In the genomic region with DNA sequence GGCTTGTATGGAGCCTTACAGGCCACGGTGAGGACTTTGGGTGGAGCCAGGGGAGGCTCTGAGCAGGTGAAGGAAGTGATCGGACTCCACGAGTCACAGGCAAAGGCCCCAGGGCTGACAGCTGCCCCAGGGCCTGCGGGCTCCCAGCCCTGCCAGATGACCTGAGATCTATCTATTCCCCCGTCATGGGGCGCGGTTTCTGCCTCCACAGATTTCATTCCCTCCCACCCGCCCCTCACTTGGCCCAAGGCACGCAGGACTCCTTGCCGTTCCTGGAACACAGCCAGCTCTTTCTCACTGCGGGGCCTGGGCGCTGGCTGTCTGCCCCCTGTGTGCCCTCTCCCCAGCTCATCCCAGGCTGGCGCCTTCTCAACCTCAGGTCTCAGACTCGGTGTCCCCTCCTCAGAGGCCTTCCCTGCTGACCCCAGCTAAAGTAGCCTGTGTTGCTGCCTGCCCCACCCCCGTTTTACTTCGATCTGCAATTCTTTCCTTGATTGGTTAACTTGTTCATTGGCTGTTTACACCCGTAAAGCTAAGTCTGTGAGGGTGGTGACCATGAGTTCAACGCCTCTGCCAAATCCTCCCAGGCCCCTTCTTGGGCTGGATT, we compare ENCODE assay signal across 14 cellular contexts. TPM values are rescaled to one million over a fixed set of nuclear protein-coding genes. Genes with fewer than 3 reads are reported as not detected.
DNase-seq lines count a peak whose midpoint lies in the region; ATAC-seq and TF ChIP-seq lines count a peak whose summit lies in the region.
"Had no signal": no experiment of that assay in that cellular context is flagged by ENCODE, and none has a peak within 500 bp of the region (broad histone marks: within the 10 kb centered on the region; RNA-seq: fewer than 3 reads in every experiment).

No MANE protein-coding gene starts in this region.

- H3K18ac ChIP-seq in trophoblast cell (ENCODE audit: low read length), result no peak overlapping the region

- H4K8ac ChIP-seq in trophoblast cell (ENCODE audit: low read depth, low read length), result peak overlapping the region; percentile 75

- peak overlapping the region; percentile 84 for H2BK120ac ChIP-seq in trophoblast cell (ENCODE audit: insufficient read depth, low read length, poor library complexity)

- peak overlapping the region; percentile 92 for H4K91ac ChIP-seq in trophoblast cell (ENCODE audit: low read depth, low read length)

- H3K14ac ChIP-seq in trophoblast cell (ENCODE audit: low read length), result peak overlapping the region; percentile 53

- no CpG with 5 or more reads among the region's 18 CpGs for WGBS in trophoblast cell (ENCODE audit: extremely low coverage, insufficient coverage, insufficient read length)

- in situ Hi-C loops in brain microvascular endothelial cell (cut with HindIII; ENCODE audit: low pct_ligation_motif_present, low sequenced_read_pairs), result loop anchor here (25.0 kb wide), 1 partner anchor 226 kb away; the partner anchor contains the start of genes GMFG and SAMD4B

- H3K4me1 ChIP-seq in HEK293 (ENCODE audit: control insufficient read depth, insufficient read depth, low read length) (peaks cover 7% of the 10 kb centered on the region; the same call in 1 of the 2 replicates), NT2/D1 (ENCODE audit: insufficient read depth, insufficient read length) (no peaks in the 10 kb centered on the region), trophoblast cell (ENCODE audit: control insufficient read depth in 1 of 2, insufficient read depth in 2 of 2, low read length in 2 of 2) (peaks cover 5 to 7% of the 10 kb centered on the region in 2 experiments)
- H3K4me1 ChIP-seq: Caco-2, colonic mucosa had no signal

- DNase-seq in NT2/D1 (ENCODE audit: low read depth, low spot score) (no peak), dorsolateral prefrontal cortex (no peak), trophoblast cell (peak; percentile 97), foreskin melanocyte (no peak), brain microvascular endothelial cell (no peak)
- DNase-seq: activated CD4-positive, CD25-positive, alpha-beta regulatory T cell; activated T-cell treated with anti-CD3 and anti-CD28 coated beads for 4 hours; colonic mucosa; NCI-H524 treated with DMSO at 0.1 percent for 48 hours; testis had no signal

- no peak for ATAC-seq in GM18858 (IDR thresholded peaks at IDR 0.05; ENCODE audit: unreplicated experiment)

- H4K12ac ChIP-seq in trophoblast cell (ENCODE audit: low read depth, low read length), result peak overlapping the region; percentile 44

- no peak overlapping the region for H3K4me2 ChIP-seq in trophoblast cell (ENCODE audit: low read length)

- H3K9me3 ChIP-seq in HEK293 (ENCODE audit: control insufficient read depth, insufficient read depth, low read depth, low read length) (no peaks in the 10 kb centered on the region), NT2/D1 (ENCODE audit: insufficient read depth, low read length) (no peaks in the 10 kb centered on the region), trophoblast cell (ENCODE audit: insufficient read depth, low read depth, low read length) (no peaks in the 10 kb centered on the region)
- H3K9me3 ChIP-seq: Caco-2, colonic mucosa, testis had no signal

- H3K27ac ChIP-seq in HEK293 (ENCODE audit: extremely low read depth, low read depth, low read length), result no peak overlapping the region
- H3K27ac ChIP-seq in dorsolateral prefrontal cortex, result peak overlapping the region in 34 of 59 donors; percentile 6 to 94 (median 56)
- peak overlapping the region; percentile 67 for H3K27ac ChIP-seq in trophoblast cell (ENCODE audit: low read depth, low read length)
- no peak overlapping the region for H3K27ac ChIP-seq in brain microvascular endothelial cell
- H3K27ac ChIP-seq: colonic mucosa, testis had no signal

- TF ChIP-seq CTCF in HEK293 (tag by site-specific recombination; IDR thresholded peaks at IDR 0.05) (no peak), dorsolateral prefrontal cortex (IDR thresholded peaks at IDR 0.05 in 54 of 56, conservative IDR thresholded peaks at IDR 0.05 in 2 of 56; ENCODE audit: low read depth in 1 of 56, partially characterized antibody in 56 of 56) (no peak), brain microvascular endothelial cell (IDR thresholded peaks at IDR 0.05; ENCODE audit: low read depth, low read length, missing control alignments) (no peak)

- peak overlapping the region; percentile 82 for H3K4ac ChIP-seq in trophoblast cell (ENCODE audit: low read depth, low read length)

- CTCF ChIA-PET in HEK293 (lab: Yijun Ruan, JAX), result interaction anchor here (0.6 to 6.5 kb wide), 23 partner anchors 10 to 616 kb away, joined by 3 to 86 read pairs (median 5); partner anchors contain the start of gene PAK4

- H3K79me2 ChIP-seq in trophoblast cell (ENCODE audit: control insufficient read depth, insufficient read depth, low read length, poor library complexity), result no peaks in the 10 kb centered on the region

- peak overlapping the region; percentile 36 for H2BK12ac ChIP-seq in trophoblast cell (ENCODE audit: low read length)

- POLR2A ChIA-PET in HEK293 (lab: Yijun Ruan, JAX), result interaction anchor here (0.8 to 1.2 kb wide), 3 partner anchors 14 to 235 kb away, joined by 3 to 5 read pairs (median 4); partner anchors contain the start of gene PAK4

- peak overlapping the region; percentile 73 for H2AK5ac ChIP-seq in trophoblast cell (ENCODE audit: low read length)

- H3K36me3 ChIP-seq in HEK293 (ENCODE audit: control insufficient read depth in 2 of 2, insufficient read depth in 1 of 2, low read length in 2 of 2), result no peaks in the 10 kb centered on the region; a peak in 1 of 3 replicates
- no peaks in the 10 kb centered on the region for H3K36me3 ChIP-seq in NT2/D1 (ENCODE audit: insufficient read depth, insufficient read length, low read length)
- H3K36me3 ChIP-seq in trophoblast cell (ENCODE audit: control insufficient read depth in 1 of 2, insufficient read depth in 2 of 2, low read length in 2 of 2), result no peaks in the 10 kb centered on the region
- H3K36me3 ChIP-seq in brain microvascular endothelial cell (replicated peaks), result no peaks in the 10 kb centered on the region
- H3K36me3 ChIP-seq: colonic mucosa had no signal

- H2AFZ ChIP-seq in trophoblast cell (ENCODE audit: insufficient read depth, low read length, poor library complexity), result no peak overlapping the region

- no peaks in the 10 kb centered on the region for H3K27me3 ChIP-seq in NT2/D1 (ENCODE audit: insufficient read depth, insufficient read length)
- no peaks in the 10 kb centered on the region for H3K27me3 ChIP-seq in dorsolateral prefrontal cortex
- no peaks in the 10 kb centered on the region for H3K27me3 ChIP-seq in trophoblast cell (ENCODE audit: insufficient read depth, low read length)
- H3K27me3 ChIP-seq in brain microvascular endothelial cell (replicated peaks), result no peaks in the 10 kb centered on the region
- H3K27me3 ChIP-seq: colonic mucosa, testis had no signal

- H3K4me3 ChIP-seq in HEK293 (ENCODE audit: low read depth, low read length) (no peak overlapping the region), NT2/D1 (ENCODE audit: insufficient read length, low read depth) (no peak overlapping the region), dorsolateral prefrontal cortex (no peak overlapping the region), trophoblast cell (ENCODE audit: low read depth, low read length) (no peak overlapping the region), brain microvascular endothelial cell (ENCODE audit: low read depth, low read length) (no peak overlapping the region)
- H3K4me3 ChIP-seq: colonic mucosa, skin epidermis, testis had no signal

- H3K79me1 ChIP-seq in trophoblast cell (ENCODE audit: low read length), result peaks cover 16% of the 10 kb centered on the region

- intact Hi-C loops in dorsolateral prefrontal cortex (cut with DNase I), result loop anchor here in 1 of 2 donors (2.0 to 5.0 kb wide), 2 partner anchors 59 to 149 kb away; no protein-coding TSS in a partner anchor

- peak overlapping the region; percentile 75 for H2BK5ac ChIP-seq in trophoblast cell (ENCODE audit: low read depth, low read length, poor library complexity)

- no peak overlapping the region for H3K23ac ChIP-seq in trophoblast cell (ENCODE audit: low read length)

- H3K9ac ChIP-seq in NT2/D1 (ENCODE audit: insufficient read length, low read depth), result peak overlapping the region; percentile 42
- peak overlapping the region; percentile 25 for H3K9ac ChIP-seq in trophoblast cell (ENCODE audit: low read length)

TF ChIP-seq in HEK293, 187 proteins besides CTCF, POLR2A, EP300 and RAD21 (continues in another document):
- TF ChIP-seq TCF7L2 (IDR thresholded peaks at IDR 0.05; ENCODE audit: borderline replicate concordance, low read depth, low read length) (no peak), ZNF174 (tag by site-specific recombination; IDR thresholded peaks at IDR 0.05) (no peak), ZFP37 (tag by site-specific recombination; IDR thresholded peaks at IDR 0.05) (no peak), SP7 (tag by site-specific recombination; IDR thresholded peaks at IDR 0.05) (no peak), ZNF350 (tag by site-specific recombination; IDR thresholded peaks at IDR 0.05) (no peak), ZNF132 (tag by site-specific recombination; IDR thresholded peaks at IDR 0.05; ENCODE audit: borderline replicate concordance) (no peak), ZSCAN16 (tag by site-specific recombination; IDR thresholded peaks at IDR 0.05) (no peak), ZBTB17 (tag by site-specific recombination; IDR thresholded peaks at IDR 0.05) (peak; percentile 18; the same call in 1 of the 2 replicates)
- TF ChIP-seq, protein P1, sequence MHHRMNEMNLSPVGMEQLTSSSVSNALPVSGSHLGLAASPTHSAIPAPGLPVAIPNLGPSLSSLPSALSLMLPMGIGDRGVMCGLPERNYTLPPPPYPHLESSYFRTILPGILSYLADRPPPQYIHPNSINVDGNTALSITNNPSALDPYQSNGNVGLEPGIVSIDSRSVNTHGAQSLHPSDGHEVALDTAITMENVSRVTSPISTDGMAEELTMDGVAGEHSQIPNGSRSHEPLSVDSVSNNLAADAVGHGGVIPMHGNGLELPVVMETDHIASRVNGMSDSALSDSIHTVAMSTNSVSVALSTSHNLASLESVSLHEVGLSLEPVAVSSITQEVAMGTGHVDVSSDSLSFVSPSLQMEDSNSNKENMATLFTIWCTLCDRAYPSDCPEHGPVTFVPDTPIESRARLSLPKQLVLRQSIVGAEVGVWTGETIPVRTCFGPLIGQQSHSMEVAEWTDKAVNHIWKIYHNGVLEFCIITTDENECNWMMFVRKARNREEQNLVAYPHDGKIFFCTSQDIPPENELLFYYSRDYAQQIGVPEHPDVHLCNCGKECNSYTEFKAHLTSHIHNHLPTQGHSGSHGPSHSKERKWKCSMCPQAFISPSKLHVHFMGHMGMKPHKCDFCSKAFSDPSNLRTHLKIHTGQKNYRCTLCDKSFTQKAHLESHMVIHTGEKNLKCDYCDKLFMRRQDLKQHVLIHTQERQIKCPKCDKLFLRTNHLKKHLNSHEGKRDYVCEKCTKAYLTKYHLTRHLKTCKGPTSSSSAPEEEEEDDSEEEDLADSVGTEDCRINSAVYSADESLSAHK (tag by site-specific recombination; IDR thresholded peaks at IDR 0.05), result no peak

RNA-seq across cellular contexts. Expression of gene PAK4, which starts 13.9 kb away (rescaled TPM):
- total RNA-seq in dorsolateral prefrontal cortex, result 10 to 100 TPM; 16.4 to 55.2 (median 25.7) TPM
- polyA plus RNA-seq in trophoblast cell (2013), result 117 and 130 TPM in 2 replicates

RNA-seq across cellular contexts. Expression of gene ACP7, which starts 27.5 kb away (rescaled TPM):
- 10 to 100 TPM in 2 of 120 experiments, 1 to 10 TPM in 106, under 1 TPM in 12; 0.15 to 17.0 (median 2.5) TPM for total RNA-seq in dorsolateral prefrontal cortex
- not detected in 2 replicates for polyA plus RNA-seq in trophoblast cell (2013)
- total RNA-seq: colonic mucosa, testis had no signal

Comparison
In these comparisons a context has a peak if more than half of its experiments do, and no peak if none do; other contexts are left out.
1. H3K27ac ChIP-seq: peak in dorsolateral prefrontal cortex (34 of 59) and trophoblast cell (single experiment); none in HEK293 (single experiment) and brain microvascular endothelial cell (single experiment).
2. DNase-seq: peak in trophoblast cell (2 of 2); none in NT2/D1 (single experiment), dorsolateral prefrontal cortex (0 of 10), foreskin melanocyte (single experiment) and brain microvascular endothelial cell (single experiment).